Comparison of ENCODE assay signal across 1 cellular context in genomic region chr11:75572744-75573143, GRCh38.
TF ChIP-seq lines count a peak whose summit lies in the region.

No MANE protein-coding gene starts in this region.

TF ChIP-seq in HepG2, 621 proteins besides CTCF, POLR2A, EP300 and RAD21:
- no peak for TF ChIP-seq POLR2AphosphoS2 (IDR thresholded peaks at IDR 0.05; ENCODE audit: low read depth, low read length)
- no peak for TF ChIP-seq ZNF512 (CRISPR knock-in tag; IDR thresholded peaks at IDR 0.05)
- TF ChIP-seq JUN (CRISPR knock-in tag; IDR thresholded peaks at IDR 0.05), result no peak
- no peak for TF ChIP-seq PLSCR1 (CRISPR knock-in tag; IDR thresholded peaks at IDR 0.05; ENCODE audit: borderline replicate concordance)
- TF ChIP-seq DBP (CRISPR knock-in tag; IDR thresholded peaks at IDR 0.05; ENCODE audit: not compliant biosample characterization), result no peak
- TF ChIP-seq ZNF121 (CRISPR knock-in tag; IDR thresholded peaks at IDR 0.05), result 0 out of 2 replicates have a peak, but pooled peaks have one; percentile 12
- no peak for TF ChIP-seq RNF219 (CRISPR knock-in tag; IDR thresholded peaks at IDR 0.05)
TF ChIP-seq in HepG2: peak in this region for 1.
